In the genomic region with DNA sequence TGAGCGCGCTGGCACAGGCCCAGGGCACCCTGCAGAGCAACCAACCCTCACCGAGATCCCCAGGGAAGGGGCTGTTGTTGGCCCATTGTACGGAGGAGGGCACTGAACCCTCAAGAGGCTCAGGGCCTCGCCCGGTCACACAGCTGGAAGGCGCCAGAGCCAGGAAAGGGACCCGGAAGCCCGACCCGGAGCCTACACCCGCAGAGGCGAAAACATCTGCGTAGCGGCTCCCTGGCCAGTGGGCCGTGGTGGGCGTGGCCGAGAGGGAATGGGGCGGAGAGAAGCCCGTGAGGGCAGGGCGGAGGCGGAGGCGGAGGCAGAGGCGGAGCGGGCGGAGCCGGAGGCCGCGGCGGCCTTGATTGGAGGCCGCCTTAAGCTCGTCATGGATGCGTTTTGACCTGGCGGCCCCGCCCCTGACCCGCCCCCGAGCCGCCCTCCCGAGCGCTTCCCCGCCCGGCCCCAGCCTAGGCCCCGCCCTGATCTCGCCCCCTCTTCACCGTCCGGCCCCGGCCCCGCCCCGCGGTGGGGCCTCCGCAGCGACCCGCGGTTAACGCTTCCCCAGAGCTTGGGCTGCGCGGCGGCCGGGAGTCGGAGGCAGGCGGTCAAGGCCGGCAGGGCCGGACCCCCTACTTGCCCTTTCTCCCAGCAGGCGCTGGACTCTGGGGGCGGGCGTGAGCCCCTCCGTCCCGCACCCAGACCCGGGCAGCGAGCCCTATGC, we compare ENCODE assay signal across 1 cellular context.
TF ChIP-seq lines count a peak whose summit lies in the region.

No MANE protein-coding gene starts in this region.

TF ChIP-seq in K562, 482 proteins besides CTCF, POLR2A, EP300 and RAD21 (continued from another document and continues in another):
- TF ChIP-seq, protein P1, sequence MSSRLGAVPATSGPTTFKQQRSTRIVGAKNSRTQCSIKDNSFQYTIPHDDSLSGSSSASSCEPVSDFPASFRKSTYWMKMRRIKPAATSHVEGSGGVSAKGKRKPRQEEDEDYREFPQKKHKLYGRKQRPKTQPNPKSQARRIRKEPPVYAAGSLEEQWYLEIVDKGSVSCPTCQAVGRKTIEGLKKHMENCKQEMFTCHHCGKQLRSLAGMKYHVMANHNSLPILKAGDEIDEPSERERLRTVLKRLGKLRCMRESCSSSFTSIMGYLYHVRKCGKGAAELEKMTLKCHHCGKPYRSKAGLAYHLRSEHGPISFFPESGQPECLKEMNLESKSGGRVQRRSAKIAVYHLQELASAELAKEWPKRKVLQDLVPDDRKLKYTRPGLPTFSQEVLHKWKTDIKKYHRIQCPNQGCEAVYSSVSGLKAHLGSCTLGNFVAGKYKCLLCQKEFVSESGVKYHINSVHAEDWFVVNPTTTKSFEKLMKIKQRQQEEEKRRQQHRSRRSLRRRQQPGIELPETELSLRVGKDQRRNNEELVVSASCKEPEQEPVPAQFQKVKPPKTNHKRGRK (tag; IDR thresholded peaks at IDR 0.05), result no peak
- TF ChIP-seq KDM2B (CRISPR knock-in tag; IDR thresholded peaks at IDR 0.05) (peak; percentile 90), ILF3 (IDR thresholded peaks at IDR 0.05; ENCODE audit: borderline replicate concordance) (no peak), KLF16 (IDR thresholded peaks at IDR 0.05) (no peak), POLR2B (IDR thresholded peaks at IDR 0.05; ENCODE audit: low read depth, partially characterized antibody) (peak; percentile 84), POLR2AphosphoS2 (IDR thresholded peaks at IDR 0.05; ENCODE audit: low read length) (no peak), GABPA (tag; conservative IDR thresholded peaks at IDR 0.05; ENCODE audit: low read depth) (peak; percentile 67), NFIX (CRISPR knock-in tag; IDR thresholded peaks at IDR 0.05; ENCODE audit: low read depth) (no peak), PHB2 (IDR thresholded peaks at IDR 0.05; ENCODE audit: low read depth) (no peak), ZNF778 (CRISPR knock-in tag; IDR thresholded peaks at IDR 0.05) (no peak), SMAD1 (IDR thresholded peaks at IDR 0.05; ENCODE audit: low read depth, low read length, partially characterized antibody) (no peak), ZFX (CRISPR knock-in tag; IDR thresholded peaks at IDR 0.05) (peak; percentile 86), POLR2AphosphoS5 (IDR thresholded peaks at IDR 0.05; ENCODE audit: control insufficient read depth, insufficient read depth, low read depth, low read length) (peak; percentile 79), EWSR1 (IDR thresholded peaks at IDR 0.05; ENCODE audit: borderline replicate concordance, low read depth, partially characterized antibody) (no peak), ZNF175 (CRISPR knock-in tag; IDR thresholded peaks at IDR 0.05; ENCODE audit: low read depth) (0 out of 2 replicates have a peak, but pooled peaks have one; percentile 36), PHF20 (IDR thresholded peaks at IDR 0.05; ENCODE audit: partially characterized antibody) (peak; percentile 79), XRCC5 (IDR thresholded peaks at IDR 0.05; ENCODE audit: low read depth, low read length) (no peak), ZNF146 (CRISPR knock-in tag; IDR thresholded peaks at IDR 0.05; ENCODE audit: unreplicated experiment) (no peak), MXI1 (IDR thresholded peaks at IDR 0.05; ENCODE audit: low read depth, low read length) (0 out of 2 replicates have a peak, but pooled peaks have one; percentile 40), HCFC1 (IDR thresholded peaks at IDR 0.05; ENCODE audit: low read depth, low read length) (no peak), ZNF707 (CRISPR knock-in tag; conservative IDR thresholded peaks at IDR 0.05) (no peak), FOS (IDR thresholded peaks at IDR 0.05; ENCODE audit: extremely low read depth, insufficient read length) (no peak), ZKSCAN3 (CRISPR knock-in tag; IDR thresholded peaks at IDR 0.05) (no peak), WHSC1 (IDR thresholded peaks at IDR 0.05; ENCODE audit: low read length) (no peak), ZC3H8 (IDR thresholded peaks at IDR 0.05) (no peak), ZKSCAN8 (CRISPR knock-in tag; IDR thresholded peaks at IDR 0.05) (no peak), MEIS2 (IDR thresholded peaks at IDR 0.05; ENCODE audit: partially characterized antibody) (no peak), ZNF764 (CRISPR knock-in tag; IDR thresholded peaks at IDR 0.05; ENCODE audit: low read depth) (no peak), C11orf30 (IDR thresholded peaks at IDR 0.05; ENCODE audit: low read depth) (no peak), ZNF644 (tag; IDR thresholded peaks at IDR 0.05; ENCODE audit: low read depth) (no peak; the same call in 1 of the 2 replicates), RBM39 (optimal IDR thresholded peaks at IDR 0.05; ENCODE audit: low read depth, low read length) (no peak), FOXA3 (CRISPR knock-in tag; conservative IDR thresholded peaks at IDR 0.05 in 1 of 2, IDR thresholded peaks at IDR 0.05 in 1 of 2) (no peak), E2F3 (CRISPR knock-in tag; IDR thresholded peaks at IDR 0.05) (no peak; the same call in 1 of the 2 replicates), CEBPB (tag; IDR thresholded peaks at IDR 0.05) (no peak)
- TF ChIP-seq, protein P2, sequence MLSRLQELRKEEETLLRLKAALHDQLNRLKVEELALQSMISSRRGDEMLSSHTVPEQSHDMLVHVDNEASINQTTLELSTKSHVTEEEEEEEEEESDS (CRISPR knock-in tag; IDR thresholded peaks at IDR 0.05), result no peak
- TF ChIP-seq, protein P3, sequence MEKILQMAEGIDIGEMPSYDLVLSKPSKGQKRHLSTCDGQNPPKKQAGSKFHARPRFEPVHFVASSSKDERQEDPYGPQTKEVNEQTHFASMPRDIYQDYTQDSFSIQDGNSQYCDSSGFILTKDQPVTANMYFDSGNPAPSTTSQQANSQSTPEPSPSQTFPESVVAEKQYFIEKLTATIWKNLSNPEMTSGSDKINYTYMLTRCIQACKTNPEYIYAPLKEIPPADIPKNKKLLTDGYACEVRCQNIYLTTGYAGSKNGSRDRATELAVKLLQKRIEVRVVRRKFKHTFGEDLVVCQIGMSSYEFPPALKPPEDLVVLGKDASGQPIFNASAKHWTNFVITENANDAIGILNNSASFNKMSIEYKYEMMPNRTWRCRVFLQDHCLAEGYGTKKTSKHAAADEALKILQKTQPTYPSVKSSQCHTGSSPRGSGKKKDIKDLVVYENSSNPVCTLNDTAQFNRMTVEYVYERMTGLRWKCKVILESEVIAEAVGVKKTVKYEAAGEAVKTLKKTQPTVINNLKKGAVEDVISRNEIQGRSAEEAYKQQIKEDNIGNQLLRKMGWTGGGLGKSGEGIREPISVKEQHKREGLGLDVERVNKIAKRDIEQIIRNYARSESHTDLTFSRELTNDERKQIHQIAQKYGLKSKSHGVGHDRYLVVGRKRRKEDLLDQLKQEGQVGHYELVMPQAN (IDR thresholded peaks at IDR 0.05; ENCODE audit: borderline replicate concordance), result no peak
- TF ChIP-seq, protein P4, sequence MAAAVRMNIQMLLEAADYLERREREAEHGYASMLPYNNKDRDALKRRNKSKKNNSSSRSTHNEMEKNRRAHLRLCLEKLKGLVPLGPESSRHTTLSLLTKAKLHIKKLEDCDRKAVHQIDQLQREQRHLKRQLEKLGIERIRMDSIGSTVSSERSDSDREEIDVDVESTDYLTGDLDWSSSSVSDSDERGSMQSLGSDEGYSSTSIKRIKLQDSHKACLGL (CRISPR knock-in tag; IDR thresholded peaks at IDR 0.05; ENCODE audit: borderline replicate concordance, poor library complexity, severe bottlenecking), result no peak
- TF ChIP-seq, protein P5, sequence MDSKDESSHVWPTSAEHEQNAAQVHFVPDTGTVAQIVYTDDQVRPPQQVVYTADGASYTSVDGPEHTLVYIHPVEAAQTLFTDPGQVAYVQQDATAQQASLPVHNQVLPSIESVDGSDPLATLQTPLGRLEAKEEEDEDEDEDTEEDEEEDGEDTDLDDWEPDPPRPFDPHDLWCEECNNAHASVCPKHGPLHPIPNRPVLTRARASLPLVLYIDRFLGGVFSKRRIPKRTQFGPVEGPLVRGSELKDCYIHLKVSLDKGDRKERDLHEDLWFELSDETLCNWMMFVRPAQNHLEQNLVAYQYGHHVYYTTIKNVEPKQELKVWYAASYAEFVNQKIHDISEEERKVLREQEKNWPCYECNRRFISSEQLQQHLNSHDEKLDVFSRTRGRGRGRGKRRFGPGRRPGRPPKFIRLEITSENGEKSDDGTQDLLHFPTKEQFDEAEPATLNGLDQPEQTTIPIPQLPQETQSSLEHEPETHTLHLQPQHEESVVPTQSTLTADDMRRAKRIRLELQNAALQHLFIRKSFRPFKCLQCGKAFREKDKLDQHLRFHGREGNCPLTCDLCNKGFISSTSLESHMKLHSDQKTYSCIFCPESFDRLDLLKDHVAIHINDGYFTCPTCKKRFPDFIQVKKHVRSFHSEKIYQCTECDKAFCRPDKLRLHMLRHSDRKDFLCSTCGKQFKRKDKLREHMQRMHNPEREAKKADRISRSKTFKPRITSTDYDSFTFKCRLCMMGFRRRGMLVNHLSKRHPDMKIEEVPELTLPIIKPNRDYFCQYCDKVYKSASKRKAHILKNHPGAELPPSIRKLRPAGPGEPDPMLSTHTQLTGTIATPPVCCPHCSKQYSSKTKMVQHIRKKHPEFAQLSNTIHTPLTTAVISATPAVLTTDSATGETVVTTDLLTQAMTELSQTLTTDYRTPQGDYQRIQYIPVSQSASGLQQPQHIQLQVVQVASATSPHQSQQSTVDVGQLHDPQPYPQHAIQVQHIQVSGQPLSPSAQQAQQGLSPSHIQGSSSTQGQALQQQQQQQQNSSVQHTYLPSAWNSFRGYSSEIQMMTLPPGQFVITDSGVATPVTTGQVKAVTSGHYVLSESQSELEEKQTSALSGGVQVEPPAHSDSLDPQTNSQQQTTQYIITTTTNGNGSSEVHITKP (IDR thresholded peaks at IDR 0.05; ENCODE audit: partially characterized antibody), result no peak
- TF ChIP-seq, protein P6, sequence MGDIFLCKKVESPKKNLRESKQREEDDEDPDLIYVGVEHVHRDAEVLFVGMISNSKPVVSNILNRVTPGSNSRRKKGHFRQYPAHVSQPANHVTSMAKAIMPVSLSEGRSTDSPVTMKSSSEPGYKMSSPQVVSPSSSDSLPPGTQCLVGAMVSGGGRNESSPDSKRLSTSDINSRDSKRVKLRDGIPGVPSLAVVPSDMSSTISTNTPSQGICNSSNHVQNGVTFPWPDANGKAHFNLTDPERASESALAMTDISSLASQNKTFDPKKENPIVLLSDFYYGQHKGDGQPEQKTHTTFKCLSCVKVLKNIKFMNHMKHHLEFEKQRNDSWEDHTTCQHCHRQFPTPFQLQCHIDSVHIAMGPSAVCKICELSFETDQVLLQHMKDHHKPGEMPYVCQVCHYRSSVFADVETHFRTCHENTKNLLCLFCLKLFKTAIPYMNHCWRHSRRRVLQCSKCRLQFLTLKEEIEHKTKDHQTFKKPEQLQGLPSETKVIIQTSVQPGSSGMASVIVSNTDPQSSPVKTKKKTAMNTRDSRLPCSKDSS (IDR thresholded peaks at IDR 0.05; ENCODE audit: low read depth, partially characterized antibody), result no peak
- TF ChIP-seq, protein P7, sequence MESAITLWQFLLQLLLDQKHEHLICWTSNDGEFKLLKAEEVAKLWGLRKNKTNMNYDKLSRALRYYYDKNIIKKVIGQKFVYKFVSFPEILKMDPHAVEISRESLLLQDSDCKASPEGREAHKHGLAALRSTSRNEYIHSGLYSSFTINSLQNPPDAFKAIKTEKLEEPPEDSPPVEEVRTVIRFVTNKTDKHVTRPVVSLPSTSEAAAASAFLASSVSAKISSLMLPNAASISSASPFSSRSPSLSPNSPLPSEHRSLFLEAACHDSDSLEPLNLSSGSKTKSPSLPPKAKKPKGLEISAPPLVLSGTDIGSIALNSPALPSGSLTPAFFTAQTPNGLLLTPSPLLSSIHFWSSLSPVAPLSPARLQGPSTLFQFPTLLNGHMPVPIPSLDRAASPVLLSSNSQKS (CRISPR knock-in tag; IDR thresholded peaks at IDR 0.05), result no peak
- TF ChIP-seq, protein P8, sequence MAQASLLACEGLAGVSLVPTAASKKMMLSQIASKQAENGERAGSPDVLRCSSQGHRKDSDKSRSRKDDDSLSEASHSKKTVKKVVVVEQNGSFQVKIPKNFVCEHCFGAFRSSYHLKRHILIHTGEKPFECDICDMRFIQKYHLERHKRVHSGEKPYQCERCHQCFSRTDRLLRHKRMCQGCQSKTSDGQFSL (CRISPR knock-in tag; IDR thresholded peaks at IDR 0.05), result no peak
- TF ChIP-seq, protein P8 (tag; IDR thresholded peaks at IDR 0.05), result no peak
- TF ChIP-seq, protein P9, sequence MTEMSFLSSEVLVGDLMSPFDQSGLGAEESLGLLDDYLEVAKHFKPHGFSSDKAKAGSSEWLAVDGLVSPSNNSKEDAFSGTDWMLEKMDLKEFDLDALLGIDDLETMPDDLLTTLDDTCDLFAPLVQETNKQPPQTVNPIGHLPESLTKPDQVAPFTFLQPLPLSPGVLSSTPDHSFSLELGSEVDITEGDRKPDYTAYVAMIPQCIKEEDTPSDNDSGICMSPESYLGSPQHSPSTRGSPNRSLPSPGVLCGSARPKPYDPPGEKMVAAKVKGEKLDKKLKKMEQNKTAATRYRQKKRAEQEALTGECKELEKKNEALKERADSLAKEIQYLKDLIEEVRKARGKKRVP (CRISPR knock-in tag; IDR thresholded peaks at IDR 0.05), result no peak
- TF ChIP-seq, protein P10, sequence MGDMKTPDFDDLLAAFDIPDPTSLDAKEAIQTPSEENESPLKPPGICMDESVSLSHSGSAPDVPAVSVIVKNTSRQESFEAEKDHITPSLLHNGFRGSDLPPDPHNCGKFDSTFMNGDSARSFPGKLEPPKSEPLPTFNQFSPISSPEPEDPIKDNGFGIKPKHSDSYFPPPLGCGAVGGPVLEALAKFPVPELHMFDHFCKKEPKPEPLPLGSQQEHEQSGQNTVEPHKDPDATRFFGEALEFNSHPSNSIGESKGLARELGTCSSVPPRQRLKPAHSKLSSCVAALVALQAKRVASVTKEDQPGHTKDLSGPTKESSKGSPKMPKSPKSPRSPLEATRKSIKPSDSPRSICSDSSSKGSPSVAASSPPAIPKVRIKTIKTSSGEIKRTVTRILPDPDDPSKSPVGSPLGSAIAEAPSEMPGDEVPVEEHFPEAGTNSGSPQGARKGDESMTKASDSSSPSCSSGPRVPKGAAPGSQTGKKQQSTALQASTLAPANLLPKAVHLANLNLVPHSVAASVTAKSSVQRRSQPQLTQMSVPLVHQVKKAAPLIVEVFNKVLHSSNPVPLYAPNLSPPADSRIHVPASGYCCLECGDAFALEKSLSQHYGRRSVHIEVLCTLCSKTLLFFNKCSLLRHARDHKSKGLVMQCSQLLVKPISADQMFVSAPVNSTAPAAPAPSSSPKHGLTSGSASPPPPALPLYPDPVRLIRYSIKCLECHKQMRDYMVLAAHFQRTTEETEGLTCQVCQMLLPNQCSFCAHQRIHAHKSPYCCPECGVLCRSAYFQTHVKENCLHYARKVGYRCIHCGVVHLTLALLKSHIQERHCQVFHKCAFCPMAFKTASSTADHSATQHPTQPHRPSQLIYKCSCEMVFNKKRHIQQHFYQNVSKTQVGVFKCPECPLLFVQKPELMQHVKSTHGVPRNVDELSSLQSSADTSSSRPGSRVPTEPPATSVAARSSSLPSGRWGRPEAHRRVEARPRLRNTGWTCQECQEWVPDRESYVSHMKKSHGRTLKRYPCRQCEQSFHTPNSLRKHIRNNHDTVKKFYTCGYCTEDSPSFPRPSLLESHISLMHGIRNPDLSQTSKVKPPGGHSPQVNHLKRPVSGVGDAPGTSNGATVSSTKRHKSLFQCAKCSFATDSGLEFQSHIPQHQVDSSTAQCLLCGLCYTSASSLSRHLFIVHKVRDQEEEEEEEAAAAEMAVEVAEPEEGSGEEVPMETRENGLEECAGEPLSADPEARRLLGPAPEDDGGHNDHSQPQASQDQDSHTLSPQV (IDR thresholded peaks at IDR 0.05), result no peak; the same call in none of the 2 replicates
